ENCODE assay signal across 1 cellular context in the genomic region with DNA sequence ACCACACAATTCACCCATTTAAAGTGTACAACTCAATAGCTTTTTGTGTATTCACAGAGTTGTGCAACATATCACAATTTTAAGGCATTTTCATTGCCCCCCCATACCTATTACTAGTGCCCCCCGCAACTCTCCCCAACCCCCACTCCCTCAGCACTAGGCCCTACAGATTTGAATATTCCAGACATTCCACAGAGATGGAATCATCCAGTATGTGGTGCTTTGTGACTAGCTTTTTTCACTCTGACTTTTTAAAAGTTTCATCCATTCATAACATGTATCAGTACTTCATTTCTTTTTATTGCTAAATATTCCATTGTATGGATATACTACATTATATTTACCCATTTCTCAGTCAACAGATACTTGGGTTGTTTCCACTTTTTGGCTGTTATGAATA.
A peak's percentile ranks its signal among the peaks of the same experiment; 100 is the strongest.
TF ChIP-seq lines count a peak whose summit lies in the region.

No MANE protein-coding gene starts in this region.

TF ChIP-seq in IMR-90, 13 proteins besides CTCF, POLR2A, EP300 and RAD21:
- TF ChIP-seq CEBPB (IDR thresholded peaks at IDR 0.05; ENCODE audit: low read depth, low read length) (peak; percentile 39; the same call in 1 of the 2 replicates), MAZ (IDR thresholded peaks at IDR 0.05; ENCODE audit: borderline replicate concordance, low read depth, low read length) (no peak)
